14 cellular contexts compared by ENCODE assay signal in genomic region chr10:16992611-16993119, GRCh38.
DNase-seq lines count a peak whose midpoint lies in the region; ATAC-seq and TF ChIP-seq lines count a peak whose summit lies in the region.
"Had no signal": no experiment of that assay in that cellular context is flagged by ENCODE, and none has a peak within 500 bp of the region (broad histone marks: within the 10 kb centered on the region; RNA-seq: fewer than 3 reads in every experiment).

No MANE protein-coding gene starts in this region.

- no peaks in the 10 kb centered on the region for H3K36me3 Mint-ChIP-seq in activated CD8-positive, alpha-beta T cell treated with anti-CD3 and anti-CD28 coated beads for 36 hours (ENCODE audit: low read depth)

- DNase-seq in DMS114 treated with DMSO at 0.1 percent for 48 hours (lab: John Stamatoyannopoulos, UW; ENCODE audit: unreplicated experiment) (peak; percentile 84), astrocyte of the spinal cord (ENCODE audit: low read depth, low spot score) (peak; percentile 54), foreskin fibroblast (peak in 1 of 2 donors; percentile 73), SKM-1 treated with dmso at 0.1 percent for 144 hours (lab: John Stamatoyannopoulos, UW; ENCODE audit: unreplicated experiment) (no peak), middle frontal gyrus (ENCODE audit: extremely low spot score, low spot score) (no peak)
- no peak for DNase-seq in activated CD8-positive, alpha-beta T cell treated with anti-CD3 and anti-CD28 coated beads for 36 hours
- DNase-seq: C1 segment of cervical spinal cord; GDM1; NCI-H1694 treated with DMSO at 0.1 percent for 48 hours; NCI-H526 treated with DMSO at 0.1 percent for 48 hours; stimulated activated CD4-positive, alpha-beta T cell treated with anti-CD3 and anti-CD28 coated beads, Interleukin-2, amount 100 ng/mL, for 24 hours; uterus had no signal

- no peaks in the 10 kb centered on the region for H3K36me3 ChIP-seq in skeletal muscle satellite cell (ENCODE audit: insufficient read depth, low read length)
- H3K36me3 ChIP-seq: uterus had no signal

- H3K4me1 ChIP-seq in skeletal muscle satellite cell (ENCODE audit: control insufficient read depth, insufficient read depth, low read length), result peaks cover 30% of the 10 kb centered on the region
- H3K4me1 ChIP-seq: uterus had no signal

- peak overlapping the region; percentile 71 for H3K4me2 ChIP-seq in skeletal muscle satellite cell (ENCODE audit: low read length)

- in situ Hi-C loops in astrocyte of the spinal cord (cut with HindIII; ENCODE audit: low sequenced_read_pairs), result no loop called here

- H3K4me3 ChIP-seq in astrocyte of the spinal cord (ENCODE audit: low read depth, low read length), result no peak overlapping the region
- peak overlapping the region; percentile 9 to 45 for H3K4me3 ChIP-seq in foreskin fibroblast (ENCODE audit: low read depth in 1 of 2, low read length in 2 of 2)
- H3K4me3 ChIP-seq in skeletal muscle satellite cell (ENCODE audit: low read length), result peak overlapping the region; percentile 33

- CTCF ChIA-PET in activated CD8-positive, alpha-beta T cell treated with anti-CD3 and anti-CD28 coated beads for 36 hours (lab: Charles Lee), result interaction anchor here (1.3 kb wide), 1 partner anchor 458 kb away, joined by 3 read pairs; no protein-coding TSS in a partner anchor

- intact Hi-C loops in activated CD8-positive, alpha-beta T cell treated with anti-CD3 and anti-CD28 coated beads for 36 hours (cut with micrococcal nuclease), result no loop called here

- ATAC-seq in HG03025 (IDR thresholded peaks at IDR 0.05; ENCODE audit: low FRiP score, unreplicated experiment), result no peak
- no peak for ATAC-seq in activated CD8-positive, alpha-beta T cell treated with anti-CD3 and anti-CD28 coated beads for 36 hours

- no peak overlapping the region for H3K27ac Mint-ChIP-seq in activated CD8-positive, alpha-beta T cell treated with anti-CD3 and anti-CD28 coated beads for 36 hours

- POLR2A ChIA-PET in activated CD8-positive, alpha-beta T cell treated with anti-CD3 and anti-CD28 coated beads for 36 hours (lab: Charles Lee), result interaction anchor here (0.6 kb wide), 1 partner anchor 101 kb away, joined by 3 read pairs; no protein-coding TSS in a partner anchor

- peaks cover 7% of the 10 kb centered on the region for H3K4me1 Mint-ChIP-seq in activated CD8-positive, alpha-beta T cell treated with anti-CD3 and anti-CD28 coated beads for 36 hours (ENCODE audit: low read depth)

- peak overlapping the region; percentile 70 for H3K9ac ChIP-seq in skeletal muscle satellite cell (ENCODE audit: low read depth, low read length)

- H3K4me3 Mint-ChIP-seq in activated CD8-positive, alpha-beta T cell treated with anti-CD3 and anti-CD28 coated beads for 36 hours, result no peak overlapping the region

- no peaks in the 10 kb centered on the region for H3K9me3 Mint-ChIP-seq in activated CD8-positive, alpha-beta T cell treated with anti-CD3 and anti-CD28 coated beads for 36 hours

- no peak for TF ChIP-seq CTCF in astrocyte of the spinal cord (IDR thresholded peaks at IDR 0.05; ENCODE audit: low read depth, low read length)
- no peak for TF ChIP-seq CTCF in foreskin fibroblast (IDR thresholded peaks at IDR 0.05; ENCODE audit: low read depth, low read length)
- no peak for TF ChIP-seq CTCF in activated CD8-positive, alpha-beta T cell treated with anti-CD3 and anti-CD28 coated beads for 36 hours (IDR thresholded peaks at IDR 0.05)

- no peaks in the 10 kb centered on the region for H3K27me3 ChIP-seq in skeletal muscle satellite cell (ENCODE audit: control insufficient read depth, insufficient read depth, low read length)
- H3K27me3 ChIP-seq: uterus had no signal

- no peaks in the 10 kb centered on the region for H3K27me3 Mint-ChIP-seq in activated CD8-positive, alpha-beta T cell treated with anti-CD3 and anti-CD28 coated beads for 36 hours

- no peaks in the 10 kb centered on the region for H3K9me3 ChIP-seq in skeletal muscle satellite cell (replicated peaks; ENCODE audit: low read length)
- H3K9me3 ChIP-seq: uterus had no signal

Comparison
In these comparisons a context has a peak if more than half of its experiments do, and no peak if none do; other contexts are left out.
1. DNase-seq: peak in DMS114 treated with DMSO at 0.1 percent for 48 hours (single experiment) and astrocyte of the spinal cord (single experiment); none in SKM-1 treated with dmso at 0.1 percent for 144 hours (single experiment), middle frontal gyrus (single experiment) and activated CD8-positive, alpha-beta T cell treated with anti-CD3 and anti-CD28 coated beads for 36 hours (single experiment).